In the genomic region with DNA sequence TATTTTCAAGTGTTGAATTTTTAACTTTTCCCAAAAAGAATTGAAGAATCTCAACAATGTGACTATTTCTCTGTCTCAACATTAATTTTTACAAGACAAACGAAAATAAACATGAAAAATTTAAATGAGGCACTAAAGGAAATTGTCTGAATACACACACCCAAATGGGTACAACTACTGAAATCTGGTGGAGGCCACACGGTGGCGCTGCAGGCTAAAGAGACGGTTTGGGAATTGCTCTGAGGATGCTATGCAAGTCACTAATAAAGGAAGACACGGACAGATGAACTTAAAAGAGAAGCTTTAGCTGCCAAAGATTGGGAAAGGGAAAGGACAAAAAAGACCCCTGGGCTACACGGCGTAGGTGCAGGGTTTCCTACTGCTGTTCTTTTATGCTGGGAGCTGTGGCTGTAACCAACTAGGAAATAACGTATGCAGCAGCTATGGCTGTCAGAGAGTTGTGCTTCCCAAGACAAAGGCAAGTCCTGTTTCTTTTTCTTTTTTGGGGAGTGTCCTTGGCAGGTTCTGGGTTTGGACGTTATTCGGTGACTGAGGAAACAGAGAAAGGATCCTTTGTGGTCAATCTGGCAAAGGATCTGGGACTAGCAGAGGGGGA, we compare ENCODE assay signal across 8 cellular contexts. TPM values are rescaled to one million over a fixed set of nuclear protein-coding genes. Genes with fewer than 3 reads are reported as not detected.
DNase-seq lines count a peak whose midpoint lies in the region; ATAC-seq lines count a peak whose summit lies in the region.

A gene (plus strand): TSS at position 244 of the 616 bp plus-strand sequence. CDS start 200 bp downstream, at position 444.

- CTCF ChIA-PET in activated CD8-positive, alpha-beta memory T cell treated with anti-CD3 and anti-CD28 coated beads, Interleukin-2, amount 10 ng/mL, durations not matched to agents 7 days and 5 days (lab: Charles Lee), result no interaction called here

- H3K36me3 Mint-ChIP-seq in activated CD8-positive, alpha-beta memory T cell treated with anti-CD3 and anti-CD28 coated beads, Interleukin-2, amount 10 ng/mL, durations not matched to agents 7 days and 5 days, result peaks cover 2% of the 10 kb centered on the region

- H3K9me3 Mint-ChIP-seq in activated CD8-positive, alpha-beta memory T cell treated with anti-CD3 and anti-CD28 coated beads, Interleukin-2, amount 10 ng/mL, durations not matched to agents 7 days and 5 days (ENCODE audit: low read depth), result peaks cover 13% of the 10 kb centered on the region

- H3K4me1 Mint-ChIP-seq in activated CD8-positive, alpha-beta memory T cell treated with anti-CD3 and anti-CD28 coated beads, Interleukin-2, amount 10 ng/mL, durations not matched to agents 7 days and 5 days, result no peaks in the 10 kb centered on the region

- DNase-seq in SHP77 (lab: John Stamatoyannopoulos, UW) (peak; percentile 25 to 35), SHP77 treated with DMSO at 0.1 percent for 48 hours (lab: John Stamatoyannopoulos, UW) (no peak), LoVo (ENCODE audit: low spot score) (peak; percentile 18), amniotic epithelial cell (ENCODE audit: low read depth) (peak; percentile 10), lung microvascular endothelial cell (ENCODE audit: low read depth in 2 of 2) (peak; percentile 40 to 54), ureter (ENCODE audit: low spot score) (no peak)
- DNase-seq in activated CD8-positive, alpha-beta memory T cell treated with anti-CD3 and anti-CD28 coated beads, Interleukin-2, amount 10 ng/mL, durations not matched to agents 7 days and 5 days, result no peak

- H3K27me3 Mint-ChIP-seq in activated CD8-positive, alpha-beta memory T cell treated with anti-CD3 and anti-CD28 coated beads, Interleukin-2, amount 10 ng/mL, durations not matched to agents 7 days and 5 days, result peaks cover 5% of the 10 kb centered on the region

- H3K27ac Mint-ChIP-seq in activated CD8-positive, alpha-beta memory T cell treated with anti-CD3 and anti-CD28 coated beads, Interleukin-2, amount 10 ng/mL, durations not matched to agents 7 days and 5 days, result no peak within 1 kb of the TSS

- no peak for ATAC-seq in GM21447 (IDR thresholded peaks at IDR 0.05; ENCODE audit: unreplicated experiment)
- no peak for ATAC-seq in activated CD8-positive, alpha-beta memory T cell treated with anti-CD3 and anti-CD28 coated beads, Interleukin-2, amount 10 ng/mL, durations not matched to agents 7 days and 5 days

- H3K4me3 Mint-ChIP-seq in activated CD8-positive, alpha-beta memory T cell treated with anti-CD3 and anti-CD28 coated beads, Interleukin-2, amount 10 ng/mL, durations not matched to agents 7 days and 5 days, result no peak within 1 kb of the TSS

RNA-seq across cellular contexts. Expression of the gene that starts here (rescaled TPM):
- 0.44 and 1.8 TPM in 2 replicates for total RNA-seq in lung microvascular endothelial cell
- 2.5 TPM for total RNA-seq in ureter
- total RNA-seq in activated CD8-positive, alpha-beta memory T cell treated with anti-CD3 and anti-CD28 coated beads, Interleukin-2, amount 10 ng/mL, durations not matched to agents 7 days and 5 days, result not detected

Comparison
In these comparisons a context has a peak if more than half of its experiments do, and no peak if none do; other contexts are left out.
1. DNase-seq: peak in SHP77 (2 of 2), LoVo (single experiment), amniotic epithelial cell (single experiment) and lung microvascular endothelial cell (2 of 2); none in SHP77 treated with DMSO at 0.1 percent for 48 hours (single experiment), ureter (single experiment) and activated CD8-positive, alpha-beta memory T cell treated with anti-CD3 and anti-CD28 coated beads, Interleukin-2, amount 10 ng/mL, durations not matched to agents 7 days and 5 days (single experiment).